ENCODE assay signal across 30 cellular contexts in genomic region chr1:159906960-159907359, GRCh38. TPM values are rescaled to one million over a fixed set of nuclear protein-coding genes. Genes with fewer than 3 reads are reported as not detected.
"Had no signal": no experiment of that assay in that cellular context is flagged by ENCODE, and none has a peak within 500 bp of the region (broad histone marks: within the 10 kb centered on the region; RNA-seq: fewer than 3 reads in every experiment).

No MANE protein-coding gene starts in this region.

- H3K4me3 ChIP-seq: dorsolateral prefrontal cortex, esophagus squamous epithelium, gastrocnemius medialis, neural progenitor cell, sigmoid colon, smooth muscle cell, thoracic aorta, upper lobe of left lung had no signal

- H3K4me1 ChIP-seq: neural progenitor cell, sigmoid colon had no signal

- H2AFZ ChIP-seq: neural progenitor cell had no signal

- H3K4me3 Mint-ChIP-seq: activated B cell treated with CpG ODN at 0.5 μM for 24 hours; activated CD4-positive, alpha-beta memory T cell treated with anti-CD3 and anti-CD28 coated beads for 36 hours; activated naive CD4-positive, alpha-beta T cell treated with anti-CD3 and anti-CD28 coated beads, Interleukin-2, amount 50 U/mL, for 24 hours; neural progenitor cell had no signal

- H3K36me3 ChIP-seq: esophagus squamous epithelium, gastrocnemius medialis, neural progenitor cell, sigmoid colon, thoracic aorta, upper lobe of left lung had no signal

- H3K9me3 Mint-ChIP-seq: activated B cell treated with CpG ODN at 0.5 μM for 24 hours; activated naive CD4-positive, alpha-beta T cell treated with anti-CD3 and anti-CD28 coated beads, Interleukin-2, amount 50 U/mL, for 24 hours had no signal

- H3K27ac Mint-ChIP-seq: activated CD4-positive, alpha-beta memory T cell treated with anti-CD3 and anti-CD28 coated beads for 36 hours; activated naive CD4-positive, alpha-beta T cell treated with anti-CD3 and anti-CD28 coated beads, Interleukin-2, amount 50 U/mL, for 24 hours; neural progenitor cell had no signal

- H3K27me3 Mint-ChIP-seq: activated B cell treated with CpG ODN at 0.5 μM for 24 hours; activated CD4-positive, alpha-beta memory T cell treated with anti-CD3 and anti-CD28 coated beads for 36 hours; activated naive CD4-positive, alpha-beta T cell treated with anti-CD3 and anti-CD28 coated beads, Interleukin-2, amount 50 U/mL, for 24 hours had no signal

- H3K9me3 ChIP-seq: esophagus squamous epithelium, gastrocnemius medialis, sigmoid colon, thoracic aorta, upper lobe of left lung had no signal

- H3K27ac ChIP-seq: dorsolateral prefrontal cortex, esophagus squamous epithelium, gastrocnemius medialis, neural progenitor cell, sigmoid colon, thoracic aorta, upper lobe of left lung had no signal

- H3K27me3 ChIP-seq: esophagus squamous epithelium, gastrocnemius medialis, neural progenitor cell, sigmoid colon, upper lobe of left lung had no signal

- DNase-seq: activated B cell treated with CpG ODN at 0.5 μM for 24 hours; activated CD4-positive, alpha-beta T cell treated with anti-CD3 and anti-CD28 coated beads for 4 hours; activated gamma-delta T cell treated with Interleukin-2 at 50 U/mL for 16 hours; central memory CD4-positive, alpha-beta T cell; dorsolateral prefrontal cortex; esophagus squamous epithelium; gastrocnemius medialis; head of caudate nucleus; islet precursor cell; left colon; mesenchymal stem cell; stimulated activated CD4-positive, alpha-beta T cell treated with anti-CD3 and anti-CD28 coated beads, Interleukin-15, amount 100 ng/mL, for 24 hours; stimulated activated CD4-positive, alpha-beta T cell treated with anti-CD3 and anti-CD28 coated beads, Interleukin-2, amount 100 ng/mL, for 48 hours; stimulated activated CD8-positive, alpha-beta memory T cell treated with anti-CD3 and anti-CD28 coated beads, Interleukin-4, amount 100 ng/mL, for 48 hours; stimulated activated naive CD4-positive, alpha-beta T cell treated with Interleukin-2 at 50 U/mL for 16 hours; T1000; upper lobe of left lung had no signal

- H3K4me2 ChIP-seq: neural progenitor cell, smooth muscle cell had no signal

- ATAC-seq: gastrocnemius medialis, left colon, SK-N-SH treated with all-trans-retinoic acid at 6 μM for 48 hours had no signal

- H3K9ac ChIP-seq: neural progenitor cell had no signal

- H3K36me3 Mint-ChIP-seq: activated CD4-positive, alpha-beta memory T cell treated with anti-CD3 and anti-CD28 coated beads for 36 hours; activated naive CD4-positive, alpha-beta T cell treated with anti-CD3 and anti-CD28 coated beads, Interleukin-2, amount 50 U/mL, for 24 hours; neural progenitor cell had no signal

RNA-seq across cellular contexts. Expression of gene CFAP45, which starts 7.0 kb away (rescaled TPM):
- total RNA-seq: gastrocnemius medialis, myocyte had no signal

RNA-seq across cellular contexts. Expression of gene IGSF9, which starts 38.5 kb away (rescaled TPM):
- total RNA-seq: activated B cell treated with CpG ODN at 0.5 μM for 24 hours, mononuclear cell, renal cortical epithelial cell had no signal

RNA-seq across cellular contexts. Expression of gene VSIG8, which starts 44.5 kb away (rescaled TPM):
- total RNA-seq: activated B cell treated with CpG ODN at 0.5 μM for 24 hours; activated CD4-positive, alpha-beta memory T cell treated with anti-CD3 and anti-CD28 coated beads for 36 hours; astrocyte; gastrocnemius medialis; left colon; myocyte; osteoblast; renal cortical epithelial cell; sigmoid colon; smooth muscle cell; thoracic aorta had no signal

RNA-seq across cellular contexts. Expression of gene SLAMF9, which starts 47.1 kb away (rescaled TPM):
- total RNA-seq: activated B cell treated with CpG ODN at 0.5 μM for 24 hours; activated CD4-positive, alpha-beta memory T cell treated with anti-CD3 and anti-CD28 coated beads for 36 hours; gastrocnemius medialis; left colon; lower leg skin; myocyte; osteoblast; renal cortical epithelial cell; sigmoid colon; thoracic aorta had no signal
